Comparison of ENCODE assay signal across 31 cellular contexts in genomic region chr6:1497593-1498105, GRCh38.
DNase-seq lines count a peak whose midpoint lies in the region; ATAC-seq, FAIRE-seq and TF ChIP-seq lines count a peak whose summit lies in the region.
"Had no signal": no experiment of that assay in that cellular context is flagged by ENCODE, and none has a peak within 500 bp of the region (broad histone marks: within the 10 kb centered on the region; RNA-seq: fewer than 3 reads in every experiment).

No MANE protein-coding gene starts in this region.

- H3K9ac ChIP-seq in H1 (replicated peaks in 1 of 4; ENCODE audit: extremely low read depth in 1 of 4, low read depth in 3 of 4, low read length in 3 of 4) (no peak overlapping the region), kidney (ENCODE audit: low read length in 2 of 2) (no peak overlapping the region)
- H3K9ac ChIP-seq: KMS-11, parathyroid adenoma, SK-N-SH had no signal

- H3K4ac ChIP-seq in H1 (replicated peaks; ENCODE audit: insufficient read length, low read depth, low read length) = no peak overlapping the region

- H2AK5ac ChIP-seq in H1 (ENCODE audit: low read depth, low read length) = no peak overlapping the region

- WGBS in H1 (ENCODE audit: extremely low coverage in 1 of 2, insufficient coverage in 1 of 2, insufficient read length in 1 of 2, insufficient replicate concordance in 2 of 2, low coverage in 1 of 2, low lambda C conversion rate in 2 of 2, missing lambda C conversion rate in 1 of 2), 2 experiments = 63% methylated on average over 9 of the region's 9 CpGs; no CpG with 5 or more reads in 1 of the 2 experiments

- H3K27ac ChIP-seq in H1 (ENCODE audit: low read depth, low read length) = no peak overlapping the region
- H3K27ac ChIP-seq in kidney (ENCODE audit: low read depth in 2 of 2, low read length in 2 of 2) = no peak overlapping the region
- H3K27ac ChIP-seq: gastrocnemius medialis, KMS-11, parathyroid adenoma, upper lobe of right lung had no signal

- H2BK20ac ChIP-seq in H1 (ENCODE audit: low read length) = 0 out of 2 replicates have a peak overlapping the region, but pooled peaks have one; percentile 10

- H2BK5ac ChIP-seq in H1 (ENCODE audit: low read depth, low read length) = no peak overlapping the region

- no peak for TF ChIP-seq CTCF in H1 (IDR thresholded peaks at IDR 0.05; ENCODE audit: control extremely low read depth in 1 of 3, insufficient read depth in 1 of 3, low read depth in 1 of 3, low read length in 3 of 3)
- TF ChIP-seq CTCF in kidney (IDR thresholded peaks at IDR 0.05; ENCODE audit: borderline replicate concordance, extremely low read depth, insufficient read depth) = no peak

- no peaks in the 10 kb centered on the region for H3K27me3 ChIP-seq in H1 (replicated peaks in 1 of 4; ENCODE audit: control insufficient read depth in 3 of 4, extremely low read depth in 1 of 4, insufficient read depth in 3 of 4, low read length in 3 of 4)
- H3K27me3 ChIP-seq: gastrocnemius medialis, upper lobe of right lung had no signal

- POLR2A ChIA-PET in H1 (lab: Charles Lee; ENCODE audit: partially characterized antibody) = interaction anchor here (0.6 to 1.1 kb wide), 3 partner anchors 12 to 37 kb away, joined by 3 read pairs; no protein-coding TSS in a partner anchor

- no peak overlapping the region for H3K23ac ChIP-seq in H1 (ENCODE audit: insufficient read length)

- H3K56ac ChIP-seq in H1 (replicated peaks; ENCODE audit: insufficient read length, low read depth, low read length) = no peak overlapping the region

- CTCF ChIA-PET in H1 (lab: Charles Lee; ENCODE audit: partially characterized antibody) = interaction anchor here (0.6 to 1.9 kb wide), 8 partner anchors 11 to 60 kb away, joined by 3 to 7 read pairs (median 3); no protein-coding TSS in a partner anchor

- no peak overlapping the region for H2BK12ac ChIP-seq in H1 (ENCODE audit: low read depth, low read length)

- H4K91ac ChIP-seq in H1 (replicated peaks; ENCODE audit: insufficient read length, low read length) = no peak overlapping the region

- H3K79me2 ChIP-seq in H1 (ENCODE audit: control insufficient read depth in 1 of 2, insufficient read depth in 2 of 2, low read length in 2 of 2) = no peaks in the 10 kb centered on the region
- H3K79me2 ChIP-seq: parathyroid adenoma had no signal

- DNase-seq in NCI-H2171 (lab: John Stamatoyannopoulos, UW) (peak; percentile 29), H1 (ENCODE audit: low read depth in 1 of 2, low spot score in 2 of 2) (peak in 1 of 2 experiments; percentile 51), left kidney (ENCODE audit: low read depth, low spot score) (peak; percentile 33), putamen (ENCODE audit: low spot score) (peak; percentile 12), kidney (no peak), NCI-H1417 treated with DMSO at 0.1 percent for 48 hours (lab: John Stamatoyannopoulos, UW) (no peak)
- DNase-seq: activated CD4-positive, alpha-beta memory T cell treated with anti-CD3 and anti-CD28 coated beads for 36 hours; activated naive CD4-positive, alpha-beta T cell; activated T-cell treated with anti-CD3 and anti-CD28 coated beads for 4 hours; amniotic stem cell; CD8-positive, alpha-beta memory T cell; central memory CD4-positive, alpha-beta T cell; DMS79 treated with DMSO at 0.1 percent for 48 hours; gastrocnemius medialis; GOT3; immature natural killer cell; MV-4-11; naive B cell; NCI-H187 treated with DMSO at 0.1 percent for 48 hours; NCI-H510A; SK-N-SH; stimulated activated CD4-positive, alpha-beta T cell treated with anti-CD3 and anti-CD28 coated beads, Interleukin-4, amount 100 ng/mL, for 24 hours; stimulated activated naive CD8-positive, alpha-beta T cell treated with anti-CD3 and anti-CD28 coated beads, Interleukin-15, amount 100 ng/mL, for 72 hours; upper lobe of right lung had no signal

- no peaks in the 10 kb centered on the region for H3K79me1 ChIP-seq in H1 (ENCODE audit: low read depth, low read length)

- intact Hi-C loops in kidney (cut with DNase I) = no loop called here

- H2BK15ac ChIP-seq in H1 (ENCODE audit: low read length) = 0 out of 2 replicates have a peak overlapping the region, but pooled peaks have one; percentile 10

- H3K36me3 ChIP-seq in H1 (ENCODE audit: control insufficient read depth in 2 of 4, insufficient read depth in 4 of 4, low read length in 3 of 4) (no peaks in the 10 kb centered on the region), kidney (ENCODE audit: control insufficient read depth in 1 of 2, insufficient read depth in 2 of 2, low read length in 2 of 2) (no peaks in the 10 kb centered on the region)
- H3K36me3 ChIP-seq: gastrocnemius medialis, upper lobe of right lung had no signal

- H3K14ac ChIP-seq in H1 (ENCODE audit: insufficient read length) = no peak overlapping the region

- no peak for FAIRE-seq in H1 (lab: Jason Lieb, UNC)
- FAIRE-seq in kidney (lab: Jason Lieb, UNC) = no peak
- FAIRE-seq: GM12892, GM19239 had no signal

- peaks cover 5 to 10% of the 10 kb centered on the region in 2 experiments; a peak in 3 of 4 replicates for H3K9me3 ChIP-seq in H1 (ENCODE audit: insufficient read depth in 2 of 2, low read depth in 1 of 2, low read length in 1 of 2)
- peaks cover 0 to 9% of the 10 kb centered on the region in 2 donors for H3K9me3 ChIP-seq in kidney (ENCODE audit: control insufficient read depth in 1 of 2, low read length in 2 of 2)
- H3K9me3 ChIP-seq: gastrocnemius medialis, SK-N-SH, upper lobe of right lung had no signal

- peak overlapping the region; percentile 75 for H2AFZ ChIP-seq in H1 (ENCODE audit: low read length)
- H2AFZ ChIP-seq: parathyroid adenoma had no signal

- no peak for TF ChIP-seq RAD21 in H1 (IDR thresholded peaks at IDR 0.05 in 1 of 2, conservative IDR thresholded peaks at IDR 0.05 in 1 of 2; ENCODE audit: low read depth in 2 of 2, low read length in 2 of 2)

- no peak for TF ChIP-seq EP300 in H1 (IDR thresholded peaks at IDR 0.05; ENCODE audit: borderline replicate concordance in 1 of 2, low read depth in 2 of 2, low read length in 2 of 2)

- H3K4me1 ChIP-seq in H1 (replicated peaks in 1 of 4; ENCODE audit: control insufficient read depth in 3 of 4, insufficient read depth in 4 of 4, low read length in 3 of 4) (peaks cover 3 to 16% (median 11%) of the 10 kb centered on the region in 4 experiments), kidney (ENCODE audit: control insufficient read depth in 1 of 2, insufficient read depth in 1 of 2, low read depth in 1 of 2, low read length in 2 of 2) (no peaks in the 10 kb centered on the region)
- H3K4me1 ChIP-seq: gastrocnemius medialis, parathyroid adenoma, upper lobe of right lung had no signal

- no peak overlapping the region for H2BK120ac ChIP-seq in H1 (replicated peaks; ENCODE audit: low read depth, low read length)

- no peak for TF ChIP-seq POLR2A in H1 (IDR thresholded peaks at IDR 0.05; ENCODE audit: control extremely low read depth in 1 of 2, low read depth in 2 of 2, low read length in 2 of 2)

- no peak overlapping the region for H4K8ac ChIP-seq in H1 (ENCODE audit: extremely low read depth, insufficient read depth, low read length)

- H3K4me3 ChIP-seq in H1 (ENCODE audit: extremely low read depth in 1 of 4, insufficient read depth in 2 of 4, low read depth in 3 of 4, low read length in 4 of 4) (no peak overlapping the region), kidney (ENCODE audit: low read length in 2 of 2) (no peak overlapping the region)
- H3K4me3 ChIP-seq: gastrocnemius medialis, lung, smooth muscle cell, upper lobe of right lung had no signal

- no peak overlapping the region for H4K5ac ChIP-seq in H1 (ENCODE audit: insufficient read length, low read depth, low read length)

- H4K20me1 ChIP-seq in H1 (replicated peaks in 1 of 2; ENCODE audit: control insufficient read depth in 1 of 2, insufficient read depth in 2 of 2, low read length in 2 of 2) = no peaks in the 10 kb centered on the region

- no peaks in the 10 kb centered on the region for H3K23me2 ChIP-seq in H1 (ENCODE audit: low read depth, low read length)

- 0 out of 4 replicates have a peak overlapping the region, but pooled peaks of 1 of the 2 experiments have one; percentile 11 for H3K4me2 ChIP-seq in H1 (ENCODE audit: insufficient read depth in 1 of 2, low read depth in 2 of 2, low read length in 2 of 2)
- H3K4me2 ChIP-seq: KMS-11, SK-N-SH, smooth muscle cell had no signal

- ATAC-seq in GM21515 (IDR thresholded peaks at IDR 0.05; ENCODE audit: unreplicated experiment) = no peak
- ATAC-seq: gastrocnemius medialis; stimulated activated naive CD8-positive, alpha-beta T cell treated with anti-CD3 and anti-CD28 coated beads, Interleukin-15, amount 100 ng/mL, for 72 hours; upper lobe of right lung had no signal

- no peak overlapping the region; the same call in 1 of the 2 replicates for H3K18ac ChIP-seq in H1 (ENCODE audit: extremely low read depth, low read length)

TF ChIP-seq in H1, 55 proteins besides CTCF, POLR2A, EP300 and RAD21:
- TF ChIP-seq JUND (IDR thresholded peaks at IDR 0.05; ENCODE audit: low read length) = no peak
- peak; percentile 84 for TF ChIP-seq MAX (IDR thresholded peaks at IDR 0.05)
- peak; percentile 63 for TF ChIP-seq USF2 (IDR thresholded peaks at IDR 0.05; ENCODE audit: low read length)
- no peak for TF ChIP-seq POU5F1 (IDR thresholded peaks at IDR 0.05; ENCODE audit: low read depth, low read length)
- TF ChIP-seq BACH1 (IDR thresholded peaks at IDR 0.05; ENCODE audit: low read length) = no peak
- peak; percentile 38; the same call in 1 of the 2 replicates for TF ChIP-seq E2F6 (IDR thresholded peaks at IDR 0.05)
- TF ChIP-seq KDM5A (IDR thresholded peaks at IDR 0.05; ENCODE audit: low read length) = no peak
- TF ChIP-seq BCL11A (IDR thresholded peaks at IDR 0.05; ENCODE audit: low read depth in 2 of 2, low read length in 2 of 2) = no peak

Comparison
In these comparisons a context has a peak if more than half of its experiments do, and no peak if none do; other contexts are left out.
1. DNase-seq: peak in NCI-H2171 (single experiment), left kidney (single experiment) and putamen (single experiment); none in kidney (single experiment) and NCI-H1417 treated with DMSO at 0.1 percent for 48 hours (single experiment).